In the genomic region with DNA sequence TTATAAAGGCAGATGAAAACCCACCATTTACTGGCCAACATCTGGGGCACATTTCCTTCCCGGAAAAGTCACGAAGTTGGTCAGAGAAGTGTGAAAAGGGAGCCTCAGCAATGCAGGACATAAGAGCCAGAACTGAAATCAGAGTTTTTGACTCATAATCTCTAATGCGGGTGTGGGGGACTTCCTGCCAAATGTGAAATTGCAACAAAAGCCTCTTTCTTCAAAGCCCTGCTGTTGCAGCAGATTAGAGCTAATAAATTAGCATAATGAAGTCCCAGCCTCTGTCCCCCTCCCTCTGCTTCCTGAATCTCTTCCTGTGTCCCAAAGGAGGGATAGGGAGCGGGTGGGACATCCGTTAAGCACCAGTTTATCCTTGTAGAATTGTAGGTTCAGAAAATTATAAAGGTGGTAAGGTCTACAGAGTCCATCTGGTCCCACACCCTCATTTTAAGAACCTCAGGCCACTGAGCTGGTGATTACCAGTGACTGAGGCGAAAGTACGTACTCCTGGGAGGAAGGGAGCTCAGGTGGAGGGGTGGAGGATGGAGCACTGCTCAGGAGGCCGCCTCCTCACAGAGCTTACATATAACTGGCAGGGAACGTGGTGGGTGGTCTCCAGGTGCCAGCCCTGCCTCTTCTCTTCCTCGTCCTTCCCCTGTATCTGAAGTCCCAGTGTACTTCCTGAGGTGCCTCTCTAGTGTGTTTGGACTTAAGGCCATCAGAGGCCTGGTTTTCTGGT, we compare ENCODE assay signal across 11 cellular contexts. TPM values are rescaled to one million over a fixed set of nuclear protein-coding genes. Genes with fewer than 3 reads are reported as not detected.
A peak's percentile ranks its signal among the peaks of the same experiment; 100 is the strongest.
DNase-seq lines count a peak whose midpoint lies in the region; ATAC-seq and TF ChIP-seq lines count a peak whose summit lies in the region.
"Had no signal": no experiment of that assay in that cellular context is flagged by ENCODE, and none has a peak within 500 bp of the region (broad histone marks: within the 10 kb centered on the region; RNA-seq: fewer than 3 reads in every experiment).

No MANE protein-coding gene starts in this region.

- no peaks in the 10 kb centered on the region for H4K20me1 ChIP-seq in mammary epithelial cell (ENCODE audit: insufficient read depth, low read length)

- DNase-seq in mammary epithelial cell (no peak), breast epithelium (ENCODE audit: low spot score in 2 of 2) (no peak), left cardiac atrium (no peak), upper lobe of right lung (no peak), foreskin keratinocyte (no peak), NCI-H2081 treated with DMSO at 0.1 percent for 48 hours (lab: John Stamatoyannopoulos, UW) (no peak)
- DNase-seq: NCI-H510A had no signal

- no peak overlapping the region for H3K9ac ChIP-seq in mammary epithelial cell (ENCODE audit: insufficient read depth, low read length)
- H3K9ac ChIP-seq in HUES6 (ENCODE audit: low read length): peak overlapping the region; percentile 63

- ATAC-seq in left cardiac atrium: peak; percentile 24 to 32
- ATAC-seq in upper lobe of right lung: no peak
- no peak for ATAC-seq in foreskin keratinocyte
- ATAC-seq in GM21447 (IDR thresholded peaks at IDR 0.05; ENCODE audit: unreplicated experiment): no peak
- ATAC-seq: esophagus mucosa had no signal

- in situ Hi-C loops in mammary epithelial cell (cut with MboI; ENCODE audit: low sequenced_read_pairs in 2 of 2): no loop called here

- peak overlapping the region; percentile 23 for H3K4me2 ChIP-seq in mammary epithelial cell (ENCODE audit: insufficient read depth, low read depth, low read length)

- H3K79me2 ChIP-seq in mammary epithelial cell (ENCODE audit: insufficient read depth, low read length): no peaks in the 10 kb centered on the region

- H3K27ac ChIP-seq in mammary epithelial cell (ENCODE audit: insufficient read depth, low read depth, low read length): peak overlapping the region; percentile 49
- peak overlapping the region in 1 of 2 donors; percentile 43 for H3K27ac ChIP-seq in breast epithelium
- peak overlapping the region; percentile 75 for H3K27ac ChIP-seq in HUES6 (ENCODE audit: low read depth, low read length)
- H3K27ac ChIP-seq in upper lobe of right lung: peak overlapping the region; percentile 8
- H3K27ac ChIP-seq in foreskin keratinocyte: no peak overlapping the region
- H3K27ac ChIP-seq: vagina had no signal

- peaks cover 2% of the 10 kb centered on the region for H3K36me3 ChIP-seq in mammary epithelial cell (ENCODE audit: insufficient read depth, low read length)
- H3K36me3 ChIP-seq in breast epithelium: no peaks in the 10 kb centered on the region
- peaks cover 28% of the 10 kb centered on the region for H3K36me3 ChIP-seq in HUES6 (ENCODE audit: control insufficient read depth, insufficient read depth, low read length)
- peaks cover 19% of the 10 kb centered on the region for H3K36me3 ChIP-seq in upper lobe of right lung
- H3K36me3 ChIP-seq: vagina had no signal

- BruUV-seq in mammary epithelial cell (replicated peaks; lab: Mats Ljungman, UMichigan): no TSS peak

- no peak for TF ChIP-seq POLR2A in breast epithelium (IDR thresholded peaks at IDR 0.05)

- H3K4me1 ChIP-seq in mammary epithelial cell (ENCODE audit: insufficient read depth, low read length): peaks cover 12% of the 10 kb centered on the region
- no peaks in the 10 kb centered on the region for H3K4me1 ChIP-seq in breast epithelium
- peaks cover 60% of the 10 kb centered on the region for H3K4me1 ChIP-seq in HUES6 (ENCODE audit: control insufficient read depth, insufficient read depth, low read length)
- H3K4me1 ChIP-seq in upper lobe of right lung: peaks cover 21% of the 10 kb centered on the region
- no peaks in the 10 kb centered on the region for H3K4me1 ChIP-seq in foreskin keratinocyte
- H3K4me1 ChIP-seq: vagina had no signal

- H2AFZ ChIP-seq in mammary epithelial cell (ENCODE audit: low read depth, low read length): peak overlapping the region; percentile 31

- TF ChIP-seq CTCF in mammary epithelial cell (conservative IDR thresholded peaks at IDR 0.05 in 1 of 2, IDR thresholded peaks at IDR 0.05 in 1 of 2; ENCODE audit: extremely low read depth in 1 of 2, insufficient read depth in 1 of 2, low read depth in 1 of 2, low read length in 2 of 2): no peak
- TF ChIP-seq CTCF in breast epithelium (IDR thresholded peaks at IDR 0.05): no peak
- TF ChIP-seq CTCF in upper lobe of right lung (IDR thresholded peaks at IDR 0.05): no peak
- TF ChIP-seq CTCF in foreskin keratinocyte (conservative IDR thresholded peaks at IDR 0.05): no peak

- WGBS in mammary epithelial cell (ENCODE audit: low coverage, missing lambda C conversion rate): 58% methylated on average over 10 of the region's 10 CpGs

- CTCF ChIA-PET in mammary epithelial cell (lab: Charles Lee; ENCODE audit: low non-redundant PET): interaction anchor here (0.6 kb wide), 1 partner anchor 255 kb away, joined by 3 read pairs; no protein-coding TSS in a partner anchor

- H3K9me3 ChIP-seq in mammary epithelial cell (replicated peaks; ENCODE audit: insufficient read depth, low read length) (no peaks in the 10 kb centered on the region), breast epithelium (no peaks in the 10 kb centered on the region), HUES6 (ENCODE audit: control insufficient read depth, insufficient read depth, low read depth, low read length) (no peaks in the 10 kb centered on the region), upper lobe of right lung (no peaks in the 10 kb centered on the region)
- H3K9me3 ChIP-seq: vagina had no signal

- intact Hi-C loops in mammary epithelial cell (cut with micrococcal nuclease): no loop called here
- intact Hi-C loops in breast epithelium (cut with DNase I; ENCODE audit: low total_unique reads): no loop called here
- intact Hi-C loops in left cardiac atrium (cut with DNase I): no loop called here
- intact Hi-C loops in upper lobe of right lung (cut with DNase I): no loop called here

- dilution Hi-C loops in mammary epithelial cell (cut with HindIII; ENCODE audit: low sequenced_read_pairs): no loop called here

- H3K4me3 ChIP-seq in mammary epithelial cell (replicated peaks in 1 of 3; ENCODE audit: insufficient read depth in 1 of 3, low read depth in 2 of 3, low read length in 3 of 3) (no peak overlapping the region), breast epithelium (no peak overlapping the region), HUES6 (ENCODE audit: low read depth, low read length) (peak overlapping the region; percentile 11; the same call in 1 of the 2 replicates), upper lobe of right lung (no peak overlapping the region)
- H3K4me3 ChIP-seq: vagina had no signal

- H3K27me3 ChIP-seq in mammary epithelial cell (ENCODE audit: insufficient read depth, low read length) (no peaks in the 10 kb centered on the region), breast epithelium (no peaks in the 10 kb centered on the region), HUES6 (ENCODE audit: control insufficient read depth, insufficient read depth, low read length) (no peaks in the 10 kb centered on the region), upper lobe of right lung (no peaks in the 10 kb centered on the region), foreskin keratinocyte (no peaks in the 10 kb centered on the region)
- H3K27me3 ChIP-seq: vagina had no signal

RNA-seq across cellular contexts. Expression of a gene that starts 35.0 kb away (rescaled TPM):
- total RNA-seq in mammary epithelial cell: 10 to 100 TPM; 21.8 to 22.6 TPM
- 18.4 TPM for polyA plus RNA-seq in mammary epithelial cell
- 32.2 TPM for polyA minus RNA-seq in mammary epithelial cell
- 10 to 100 TPM; 28.5 to 79.6 (median 42.3) TPM for total RNA-seq in breast epithelium
- 10 to 100 TPM; 46.6 to 67.1 TPM for total RNA-seq in left cardiac atrium
- 116 TPM for total RNA-seq in upper lobe of right lung
- total RNA-seq in foreskin keratinocyte: 8.4 and 10.4 TPM in 2 replicates
- 4.4 and 5.3 TPM in 2 replicates for polyA plus RNA-seq in foreskin keratinocyte

Comparison
In these comparisons a context has a peak if more than half of its experiments do, and no peak if none do; other contexts are left out.
1. ATAC-seq: peak in left cardiac atrium (2 of 2); none in upper lobe of right lung (single experiment), foreskin keratinocyte (single experiment) and GM21447 (single experiment).